15 cellular contexts compared by ENCODE assay signal in genomic region chr14:63563370-63564026, GRCh38. TPM values are rescaled to one million over a fixed set of nuclear protein-coding genes. Genes with fewer than 3 reads are reported as not detected.
DNase-seq lines count a peak whose midpoint lies in the region; ATAC-seq and TF ChIP-seq lines count a peak whose summit lies in the region.
"Had no signal": no experiment of that assay in that cellular context is flagged by ENCODE, and none has a peak within 500 bp of the region (broad histone marks: within the 10 kb centered on the region; RNA-seq: fewer than 3 reads in every experiment).

No MANE protein-coding gene starts in this region.

- no peak for TF ChIP-seq CTCF in HEK293 (tag by site-specific recombination; IDR thresholded peaks at IDR 0.05)
- no peak for TF ChIP-seq CTCF in SK-N-SH (IDR thresholded peaks at IDR 0.05)
- TF ChIP-seq CTCF in fibroblast of pulmonary artery (IDR thresholded peaks at IDR 0.05; ENCODE audit: low read length, missing control alignments): no peak
- TF ChIP-seq CTCF in retinal pigment epithelial cell (conservative IDR thresholded peaks at IDR 0.05; ENCODE audit: low read depth, low read length): no peak

- H3K27me3 ChIP-seq in SK-N-SH (ENCODE audit: insufficient read depth): no peaks in the 10 kb centered on the region
- H3K27me3 ChIP-seq: ovary had no signal

- no peaks in the 10 kb centered on the region for H4K20me1 ChIP-seq in SK-N-SH (ENCODE audit: insufficient read depth)

- H3K9me3 ChIP-seq in HEK293 (ENCODE audit: control insufficient read depth, insufficient read depth, low read depth, low read length): no peaks in the 10 kb centered on the region
- no peaks in the 10 kb centered on the region for H3K9me3 ChIP-seq in SK-N-SH
- H3K9me3 ChIP-seq: ovary had no signal

- peak; percentile 46 for DNase-seq in SK-N-SH
- peak; percentile 62 for DNase-seq in fibroblast of pulmonary artery (ENCODE audit: low read depth)
- DNase-seq in retinal pigment epithelial cell (ENCODE audit: low read depth): peak; percentile 49
- DNase-seq in NCI-H2081 treated with DMSO at 0.1 percent for 48 hours (lab: John Stamatoyannopoulos, UW): no peak
- no peak for DNase-seq in NCI-H1105 treated with DMSO at 0.1 percent for 48 hours (lab: John Stamatoyannopoulos, UW)
- DNase-seq: activated CD4-positive, CD25-positive, alpha-beta regulatory T cell treated with anti-CD3 and anti-CD28 coated beads, Interleukin-2, amount 50 U/mL, for 72 hours; activated naive CD4-positive, alpha-beta T cell treated with Interleukin-2 at 50 U/mL for 16 hours; C1 segment of cervical spinal cord; NCI-H2081; NCI-H774; ovary; stimulated activated CD4-positive, alpha-beta T cell treated with anti-CD3 and anti-CD28 coated beads, Interleukin-12 subunit alpha, Interleukin-12 subunit beta, amount 100 ng/mL, for 4 hours; stimulated activated naive CD8-positive, alpha-beta T cell treated with anti-CD3 and anti-CD28 coated beads, Interleukin-15, amount 100 ng/mL, for 72 hours had no signal

- CTCF ChIA-PET in HEK293 (lab: Yijun Ruan, JAX): no interaction called here
- CTCF ChIA-PET in SK-N-SH (lab: Yijun Ruan, JAX): interaction anchor here (0.6 to 2.0 kb wide), 2 partner anchors 174 to 938 kb away, joined by 3 to 5 read pairs; no protein-coding TSS in a partner anchor

- no peak for TF ChIP-seq RAD21 in SK-N-SH (IDR thresholded peaks at IDR 0.05; ENCODE audit: low read length)

- no peak for ATAC-seq in GM21360 (IDR thresholded peaks at IDR 0.05; ENCODE audit: unreplicated experiment)
- ATAC-seq: stimulated activated naive CD8-positive, alpha-beta T cell treated with anti-CD3 and anti-CD28 coated beads, Interleukin-15, amount 100 ng/mL, for 72 hours had no signal

- H3K4me3 ChIP-seq in HEK293 (ENCODE audit: low read depth, low read length): no peak overlapping the region
- no peak overlapping the region for H3K4me3 ChIP-seq in SK-N-SH (ENCODE audit: low read depth in 2 of 2, low read length in 1 of 2)
- H3K4me3 ChIP-seq in fibroblast of pulmonary artery (replicated peaks; ENCODE audit: low read depth, low read length): no peak overlapping the region
- no peak overlapping the region for H3K4me3 ChIP-seq in retinal pigment epithelial cell (ENCODE audit: low read length)
- H3K4me3 ChIP-seq: ovary had no signal

- peaks cover 9% of the 10 kb centered on the region for H3F3A ChIP-seq in SK-N-SH (replicated peaks; ENCODE audit: insufficient read depth)

- POLR2A ChIA-PET in HEK293 (lab: Yijun Ruan, JAX) (no interaction called here), SK-N-SH (lab: Yijun Ruan, JAX) (no interaction called here)

- no peaks in the 10 kb centered on the region for H3K79me2 ChIP-seq in SK-N-SH (ENCODE audit: insufficient read depth)

- H3K4me2 ChIP-seq in SK-N-SH: peak overlapping the region; percentile 23; the same call in 1 of the 2 replicates

- peaks cover 5% of the 10 kb centered on the region for H3K4me1 ChIP-seq in HEK293 (ENCODE audit: control insufficient read depth, insufficient read depth, low read length)
- H3K4me1 ChIP-seq in SK-N-SH (ENCODE audit: control insufficient read depth in 1 of 2, insufficient read depth in 2 of 2, low read depth in 1 of 2, low read length in 1 of 2): no peaks in the 10 kb centered on the region; a peak in 1 of 4 replicates

- 52% methylated on average over 7 of the region's 7 CpGs for WGBS in SK-N-SH (ENCODE audit: low lambda C conversion rate)

- H2AFZ ChIP-seq in SK-N-SH (ENCODE audit: low read depth): no peak overlapping the region

- TF ChIP-seq EP300 in SK-N-SH (IDR thresholded peaks at IDR 0.05; ENCODE audit: borderline replicate concordance in 1 of 2, low read depth in 1 of 2, low read length in 1 of 2): no peak

- H3K27ac ChIP-seq in HEK293 (ENCODE audit: extremely low read depth, low read depth, low read length) (no peak overlapping the region), SK-N-SH (ENCODE audit: low read depth in 2 of 2, low read length in 1 of 2) (peak overlapping the region in 1 of 2 experiments; percentile 58; a peak in 3 of 4 replicates)
- H3K27ac ChIP-seq: ovary had no signal

- H3K36me3 ChIP-seq in HEK293 (ENCODE audit: control insufficient read depth in 2 of 2, insufficient read depth in 1 of 2, low read length in 2 of 2) (no peaks in the 10 kb centered on the region), SK-N-SH (replicated peaks in 1 of 2; ENCODE audit: control insufficient read depth in 1 of 2, insufficient read depth in 2 of 2, low read length in 1 of 2) (no peaks in the 10 kb centered on the region)
- H3K36me3 ChIP-seq: ovary had no signal

- no peaks in the 10 kb centered on the region for H3K9me2 ChIP-seq in SK-N-SH

- no peak overlapping the region for H3K9ac ChIP-seq in SK-N-SH

TF ChIP-seq in HEK293, 187 proteins besides CTCF, POLR2A, EP300 and RAD21:
- TF ChIP-seq EGR2 (tag by site-specific recombination; IDR thresholded peaks at IDR 0.05; ENCODE audit: low read depth) (no peak), PRDM6 (tag by site-specific recombination; IDR thresholded peaks at IDR 0.05) (0 out of 2 replicates have a peak, but pooled peaks have one; percentile 16), ZNF677 (tag by site-specific recombination; IDR thresholded peaks at IDR 0.05) (peak; percentile 99), ZNF629 (tag by site-specific recombination; IDR thresholded peaks at IDR 0.05) (no peak)

TF ChIP-seq in SK-N-SH, 30 proteins besides CTCF, POLR2A, EP300 and RAD21:
- TF ChIP-seq ELF1 (IDR thresholded peaks at IDR 0.05) (no peak), JUND (IDR thresholded peaks at IDR 0.05) (no peak), GATA2 (CRISPR knock-in tag; IDR thresholded peaks at IDR 0.05) (peak; percentile 17; the same call in 1 of the 2 replicates), TCF12 (IDR thresholded peaks at IDR 0.05) (no peak), PBX3 (IDR thresholded peaks at IDR 0.05) (peak; percentile 50; the same call in 1 of the 2 replicates), ZBTB33 (IDR thresholded peaks at IDR 0.05; ENCODE audit: borderline replicate concordance, low read depth) (no peak), EZH2phosphoT487 (IDR thresholded peaks at IDR 0.05; ENCODE audit: borderline replicate concordance, low read depth) (no peak)

RNA-seq across cellular contexts. Expression of gene PPP2R5E, which starts 20.3 kb away (rescaled TPM):
- polyA plus RNA-seq in SK-N-SH (2012; rRNA removed): 4.0 and 4.4 TPM in 2 replicates
- polyA plus RNA-seq in SK-N-SH (2012; cell fraction: cytosol; rRNA removed): 10.4 and 12.2 TPM in 2 replicates
- 6.7 and 7.0 TPM in 2 replicates for polyA plus RNA-seq in SK-N-SH (2012; cell fraction: nucleus; rRNA removed)

Comparison
In these comparisons a context has a peak if more than half of its experiments do, and no peak if none do; other contexts are left out.
1. DNase-seq: peak in SK-N-SH (single experiment), fibroblast of pulmonary artery (single experiment) and retinal pigment epithelial cell (single experiment); none in NCI-H2081 treated with DMSO at 0.1 percent for 48 hours (single experiment) and NCI-H1105 treated with DMSO at 0.1 percent for 48 hours (single experiment).
2. Of the 4 proteins assayed by ChIP-seq in both HEK293 and SK-N-SH: peak only in HEK293: none; only in SK-N-SH: PBX3; in both: none; in neither: 3.